Comparison of ENCODE assay signal across 26 cellular contexts in the genomic region with DNA sequence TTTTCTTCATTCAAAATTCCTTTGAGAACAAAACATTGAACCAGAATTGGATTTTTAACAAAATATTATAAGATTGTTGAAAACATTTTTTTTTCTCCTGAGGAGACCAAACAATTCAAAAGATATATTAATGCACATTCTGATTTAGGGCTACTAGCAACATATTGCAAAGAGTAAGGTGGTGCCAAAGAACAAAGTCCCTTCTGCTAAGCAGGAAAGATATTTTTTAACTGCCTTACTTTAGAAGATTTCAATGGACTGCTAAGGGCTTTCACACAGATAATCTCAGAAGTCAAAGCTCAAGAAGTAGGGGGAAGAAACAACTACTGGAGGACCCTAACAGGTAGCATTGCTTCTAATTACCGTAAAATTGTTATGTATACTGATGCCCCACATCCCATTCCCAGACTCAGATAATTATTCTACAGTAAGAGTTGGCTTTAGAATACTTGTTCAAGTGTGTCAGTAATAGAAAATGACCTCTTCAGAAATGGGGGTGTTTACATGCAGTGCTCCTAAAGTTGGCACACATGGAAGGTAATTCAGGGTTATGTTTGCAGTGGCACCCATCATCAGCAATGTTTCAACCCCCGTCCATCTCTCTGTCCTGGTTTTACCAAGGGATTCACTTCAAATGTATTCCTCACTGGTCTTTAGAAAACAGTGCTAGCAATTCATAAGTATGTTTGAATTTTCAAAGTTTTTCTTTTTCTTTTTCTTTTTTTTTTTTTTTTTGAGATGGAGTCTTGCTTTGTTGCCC.
"Had no signal": no experiment of that assay in that cellular context is flagged by ENCODE, and none has a peak within 500 bp of the region (broad histone marks: within the 10 kb centered on the region; RNA-seq: fewer than 3 reads in every experiment).

No MANE protein-coding gene starts in this region.

- H3K9me3 Mint-ChIP-seq: central memory CD8-positive, alpha-beta T cell; memory B cell; neural crest cell had no signal

- H3K27me3 Mint-ChIP-seq: central memory CD8-positive, alpha-beta T cell; memory B cell had no signal

- H3K36me3 ChIP-seq: esophagus muscularis mucosa, gastroesophageal sphincter, heart left ventricle, neutrophil, prostate gland, right atrium auricular region, sigmoid colon, stomach, thyroid gland had no signal

- H3K4me1 ChIP-seq: foreskin keratinocyte, parathyroid adenoma, prostate gland had no signal

- ATAC-seq: foreskin keratinocyte, gastroesophageal sphincter, heart left ventricle, left cardiac atrium, left ventricle myocardium superior, natural killer cell had no signal

- H3K36me3 Mint-ChIP-seq: natural killer cell had no signal

- H3K4me3 ChIP-seq: coronary artery, esophagus muscularis mucosa, gastroesophageal sphincter, heart left ventricle, lung, prostate gland, right atrium auricular region, sigmoid colon, stomach, thyroid gland had no signal

- H3K9me3 ChIP-seq: esophagus muscularis mucosa, gastroesophageal sphincter, neutrophil, prostate gland, right atrium auricular region, sigmoid colon, stomach, thyroid gland had no signal

- H3K27ac ChIP-seq: coronary artery, esophagus muscularis mucosa, foreskin keratinocyte, gastroesophageal sphincter, heart left ventricle, neutrophil, parathyroid adenoma, prostate gland, right atrium auricular region, sigmoid colon, stomach, thyroid gland had no signal

- H2AFZ ChIP-seq: parathyroid adenoma had no signal

- H3K27me3 ChIP-seq: esophagus muscularis mucosa, foreskin keratinocyte, gastroesophageal sphincter, heart left ventricle, neutrophil, right atrium auricular region, sigmoid colon, stomach, thyroid gland had no signal

- DNase-seq: dermis blood vessel endothelial cell; effector memory CD4-positive, alpha-beta T cell; foreskin keratinocyte; heart left ventricle; hippocampal formation; left cardiac atrium; left ventricle myocardium superior; natural killer cell; sigmoid colon; stimulated activated CD4-positive, alpha-beta T cell treated with anti-CD3 and anti-CD28 coated beads, Interleukin-15, amount 100 ng/mL, for 24 hours; stimulated activated CD4-positive, alpha-beta T cell treated with anti-CD3 and anti-CD28 coated beads, Interleukin-2, amount 100 ng/mL, for 48 hours; stimulated activated naive CD4-positive, alpha-beta T cell; stomach; thyroid gland; trophoblast cell had no signal

- H3K27ac Mint-ChIP-seq: memory B cell, natural killer cell had no signal

- H3K4me3 Mint-ChIP-seq: central memory CD8-positive, alpha-beta T cell; memory B cell; natural killer cell; neural crest cell had no signal
